Comparison of ENCODE assay signal across 22 cellular contexts in the genomic region with DNA sequence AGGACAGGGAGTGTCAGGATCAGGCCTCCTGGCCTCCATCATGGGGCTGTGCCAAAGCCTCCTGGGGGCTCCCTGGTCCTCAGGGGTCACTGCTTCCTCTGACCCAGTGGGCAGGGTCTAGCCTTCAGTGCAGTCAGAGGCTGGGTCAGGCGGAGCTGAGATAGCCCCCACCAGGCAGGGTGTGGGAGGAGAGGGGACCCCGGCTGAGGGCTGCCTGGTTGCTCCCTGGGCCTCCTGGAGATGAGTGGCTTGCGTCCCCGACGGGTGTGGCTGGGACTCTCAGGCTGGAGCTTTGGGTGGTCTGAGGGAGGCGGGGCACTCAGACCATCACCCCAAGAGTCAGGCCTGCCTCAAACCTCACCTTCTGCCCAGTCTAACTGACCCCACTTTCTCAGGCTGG. TPM values are rescaled to one million over a fixed set of nuclear protein-coding genes. Genes with fewer than 3 reads are reported as not detected.
DNase-seq lines count a peak whose midpoint lies in the region; ATAC-seq and TF ChIP-seq lines count a peak whose summit lies in the region.
"Had no signal": no experiment of that assay in that cellular context is flagged by ENCODE, and none has a peak within 500 bp of the region (broad histone marks: within the 10 kb centered on the region; RNA-seq: fewer than 3 reads in every experiment).

No MANE protein-coding gene starts in this region.

- H3K36me3 ChIP-seq in left ventricle myocardium inferior (no peaks in the 10 kb centered on the region), BLaER1 (no peaks in the 10 kb centered on the region), trophoblast cell (ENCODE audit: control insufficient read depth in 1 of 2, insufficient read depth in 2 of 2, low read length in 2 of 2) (no peaks in the 10 kb centered on the region)
- H3K36me3 ChIP-seq: HAP-1 had no signal

- peak overlapping the region; percentile 30 for H3K18ac ChIP-seq in trophoblast cell (ENCODE audit: low read length)

- H3K27ac ChIP-seq in left ventricle myocardium inferior (replicated peaks): no peak overlapping the region
- peak overlapping the region; percentile 97; the same call in 1 of the 2 replicates for H3K27ac ChIP-seq in BLaER1
- no peak overlapping the region for H3K27ac ChIP-seq in right cardiac atrium (ENCODE audit: low read length)
- H3K27ac ChIP-seq in trophoblast cell (ENCODE audit: low read depth, low read length): no peak overlapping the region
- H3K27ac ChIP-seq: 22Rv1, A549 had no signal

- H3K4me2 ChIP-seq in BLaER1: peak overlapping the region; percentile 99
- H3K4me2 ChIP-seq in trophoblast cell (ENCODE audit: low read length): no peak overlapping the region
- H3K4me2 ChIP-seq: A549 had no signal

- H3K79me2 ChIP-seq in trophoblast cell (ENCODE audit: control insufficient read depth, insufficient read depth, low read length, poor library complexity): peaks cover 3% of the 10 kb centered on the region

- no peak for TF ChIP-seq CTCF in left ventricle myocardium inferior (IDR thresholded peaks at IDR 0.05; ENCODE audit: borderline replicate concordance)

- intact Hi-C loops in Right ventricle myocardium inferior (cut with DNase I): loop anchor here (10.0 kb wide), 1 partner anchor 137 kb away; no protein-coding TSS in a partner anchor
- intact Hi-C loops in left ventricle myocardium inferior (cut with micrococcal nuclease): no loop called here
- intact Hi-C loops in right cardiac atrium (cut with DNase I): loop anchor here in 1 of 4 donors (5.0 kb wide), 1 partner anchor 125 kb away; no protein-coding TSS in a partner anchor

- peak overlapping the region; percentile 86 for H2BK120ac ChIP-seq in trophoblast cell (ENCODE audit: insufficient read depth, low read length, poor library complexity)

- H3K9me3 ChIP-seq in left ventricle myocardium inferior (replicated peaks): no peaks in the 10 kb centered on the region
- peaks cover 8% of the 10 kb centered on the region; the same call in 1 of the 2 replicates for H3K9me3 ChIP-seq in BLaER1
- H3K9me3 ChIP-seq in right cardiac atrium (ENCODE audit: control insufficient read depth, low read length): no peaks in the 10 kb centered on the region
- H3K9me3 ChIP-seq in trophoblast cell (ENCODE audit: insufficient read depth, low read depth, low read length): peaks cover 5% of the 10 kb centered on the region
- H3K9me3 ChIP-seq: HAP-1 had no signal

- H3K79me1 ChIP-seq in trophoblast cell (ENCODE audit: low read length): peaks cover 27% of the 10 kb centered on the region

- 94% methylated on average over 6 of the region's 6 CpGs for WGBS in right cardiac atrium
- no CpG with 5 or more reads among the region's 6 CpGs for WGBS in trophoblast cell (ENCODE audit: extremely low coverage, insufficient coverage, insufficient read length)

- H2AK5ac ChIP-seq in trophoblast cell (ENCODE audit: low read length): peak overlapping the region; percentile 47

- peak overlapping the region; percentile 94 for H4K91ac ChIP-seq in trophoblast cell (ENCODE audit: low read depth, low read length)

- no peak overlapping the region for H2BK5ac ChIP-seq in trophoblast cell (ENCODE audit: low read depth, low read length, poor library complexity)

- H3K4me3 ChIP-seq in left ventricle myocardium inferior: no peak overlapping the region
- no peak overlapping the region for H3K4me3 ChIP-seq in BLaER1
- no peak overlapping the region for H3K4me3 ChIP-seq in right cardiac atrium (ENCODE audit: low read length)
- H3K4me3 ChIP-seq in trophoblast cell (ENCODE audit: low read depth, low read length): no peak overlapping the region
- H3K4me3 ChIP-seq: A549, GM12878, HAP-1 had no signal

- H2AFZ ChIP-seq in trophoblast cell (ENCODE audit: insufficient read depth, low read length, poor library complexity): no peak overlapping the region

- peak overlapping the region; percentile 93 for H2BK12ac ChIP-seq in trophoblast cell (ENCODE audit: low read length)

- no peak overlapping the region for H3K23ac ChIP-seq in trophoblast cell (ENCODE audit: low read length)

- H3K9ac ChIP-seq in BLaER1: no peak overlapping the region
- no peak overlapping the region for H3K9ac ChIP-seq in trophoblast cell (ENCODE audit: low read length)

- ATAC-seq in Right ventricle myocardium inferior: no peak
- no peak for ATAC-seq in right cardiac atrium
- ATAC-seq in HG02973 (IDR thresholded peaks at IDR 0.05; ENCODE audit: unreplicated experiment): no peak
- ATAC-seq: A549; CD8-positive, alpha-beta T cell; GM12878 had no signal

- H3K4ac ChIP-seq in trophoblast cell (ENCODE audit: low read depth, low read length): no peak overlapping the region

- H4K20me1 ChIP-seq in BLaER1: no peaks in the 10 kb centered on the region

- H4K8ac ChIP-seq in trophoblast cell (ENCODE audit: low read depth, low read length): no peak overlapping the region

- H4K12ac ChIP-seq in trophoblast cell (ENCODE audit: low read depth, low read length): no peak overlapping the region

- H3K27me3 ChIP-seq in left ventricle myocardium inferior (ENCODE audit: low read depth) (peaks cover 73% of the 10 kb centered on the region), BLaER1 (no peaks in the 10 kb centered on the region), right cardiac atrium (ENCODE audit: control insufficient read depth, insufficient read depth) (no peaks in the 10 kb centered on the region), trophoblast cell (ENCODE audit: insufficient read depth, low read length) (no peaks in the 10 kb centered on the region)

- no peak overlapping the region for H3K14ac ChIP-seq in trophoblast cell (ENCODE audit: low read length)

- peak; percentile 18 for DNase-seq in Right ventricle myocardium inferior (ENCODE audit: missing footprints)
- no peak for DNase-seq in left ventricle myocardium inferior
- DNase-seq in right cardiac atrium: peak in 2 of 3 donors; percentile 11 to 57
- DNase-seq in trophoblast cell: no peak
- no peak for DNase-seq in RKO (ENCODE audit: low spot score)
- DNase-seq: AML-193; CD8-positive, alpha-beta T cell; COR-L47; DMS 273 treated with DMSO at 0.1 percent for 48 hours; DMS53; DND-41; EL had no signal

- H3K4me1 ChIP-seq in left ventricle myocardium inferior (peaks cover 37% of the 10 kb centered on the region), BLaER1 (peaks cover 85% of the 10 kb centered on the region), right cardiac atrium (ENCODE audit: control insufficient read depth, insufficient read depth, low read length) (peaks cover 5% of the 10 kb centered on the region), trophoblast cell (ENCODE audit: control insufficient read depth in 1 of 2, insufficient read depth in 2 of 2, low read length in 2 of 2) (peaks cover 25 to 32% of the 10 kb centered on the region in 2 experiments)
- H3K4me1 ChIP-seq: A549, HAP-1 had no signal

RNA-seq across cellular contexts. Expression of a gene that starts 21.7 kb away (rescaled TPM):
- total RNA-seq in Right ventricle myocardium inferior (0.22 TPM), left ventricle myocardium inferior (not detected), right cardiac atrium (1 to 10 TPM; 1.2 to 5.4 (median 1.4) TPM)
- 2.0 TPM for polyA plus RNA-seq in right cardiac atrium
- 0.89 and 0.90 TPM in 2 replicates for polyA plus RNA-seq in trophoblast cell (2013)
- total RNA-seq: CD8-positive, alpha-beta T cell; G401; GM12878; H4; HT-29 had no signal
- polyA plus RNA-seq: A549, BJ, GM12878 had no signal

RNA-seq across cellular contexts. Expression of a gene that starts 48.7 kb away (rescaled TPM):
- total RNA-seq in Right ventricle myocardium inferior (not detected), left ventricle myocardium inferior (not detected), right cardiac atrium (under 1 TPM in 2 of 4 donors, not detected in 2; 0.09 to 0.14 TPM)
- polyA plus RNA-seq in right cardiac atrium: 0.05 TPM
- 0.01 and 0.03 TPM in 2 replicates for polyA plus RNA-seq in trophoblast cell (2013)
- total RNA-seq: G401, GM12878, H4, HT-29 had no signal
- polyA plus RNA-seq: A549, BJ, GM12878 had no signal

RNA-seq across cellular contexts. Expression of a gene that starts 53.0 kb away (rescaled TPM):
- total RNA-seq in Right ventricle myocardium inferior: 9.5 TPM
- 6.0 TPM for total RNA-seq in left ventricle myocardium inferior
- 10 to 100 TPM; 30.3 to 90.2 (median 47.1) TPM for total RNA-seq in right cardiac atrium
- polyA plus RNA-seq in right cardiac atrium: 37.3 TPM
- polyA plus RNA-seq in trophoblast cell (2013): 5.9 and 6.2 TPM in 2 replicates
- total RNA-seq: G401, GM12878, H4 had no signal
- polyA plus RNA-seq: A549, BJ had no signal

Comparison
In these comparisons a context has a peak if more than half of its experiments do, and no peak if none do; other contexts are left out.
1. DNase-seq: peak in Right ventricle myocardium inferior (single experiment) and right cardiac atrium (2 of 3); none in left ventricle myocardium inferior (single experiment), trophoblast cell (0 of 2) and RKO (single experiment).